In the genomic region with DNA sequence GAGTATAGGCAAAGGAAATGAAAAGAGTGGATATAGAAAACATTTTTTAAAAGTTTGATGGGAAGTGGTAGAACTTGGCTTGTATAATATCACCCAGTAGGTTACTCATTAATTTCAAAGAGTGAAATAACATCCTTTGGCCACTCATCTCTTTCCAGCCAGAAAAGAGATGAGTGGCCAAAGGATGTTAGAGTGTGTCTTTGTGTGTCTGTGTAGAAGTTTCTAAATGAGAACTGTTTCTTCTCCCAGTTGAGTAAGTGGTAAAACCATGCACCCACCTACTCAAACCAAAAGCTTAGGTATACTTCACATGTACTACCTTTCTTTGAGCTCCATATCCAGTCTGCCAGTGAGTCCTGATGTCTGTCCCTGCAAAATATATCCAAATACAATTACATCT, we compare ENCODE assay signal across 18 cellular contexts.
DNase-seq lines count a peak whose midpoint lies in the region; ATAC-seq lines count a peak whose summit lies in the region.
"Had no signal": no experiment of that assay in that cellular context is flagged by ENCODE, and none has a peak within 500 bp of the region (broad histone marks: within the 10 kb centered on the region; RNA-seq: fewer than 3 reads in every experiment).

No MANE protein-coding gene starts in this region.

- no peak for DNase-seq in medulla oblongata (ENCODE audit: extremely low spot score)
- no peak for DNase-seq in stimulated activated naive CD4-positive, alpha-beta T cell (lab: John Stamatoyannopoulos, UW)
- DNase-seq in NCI-H2029 (lab: John Stamatoyannopoulos, UW) = no peak
- no peak for DNase-seq in stimulated activated CD4-positive, alpha-beta T cell treated with anti-CD3 and anti-CD28 coated beads, Interleukin-4, amount 100 ng/mL, for 24 hours
- DNase-seq: activated CD8-positive, alpha-beta T cell treated with anti-CD3 and anti-CD28 coated beads for 36 hours; body of pancreas; DMS79; dorsolateral prefrontal cortex; mammary epithelial cell; NCI-H1930; NCI-H748 treated with DMSO at 0.1 percent for 48 hours; right lobe of liver; Right ventricle myocardium superior; T-helper 9 cell had no signal

- ATAC-seq in GM18873 (IDR thresholded peaks at IDR 0.05; ENCODE audit: low FRiP score, unreplicated experiment) (peak; percentile 75), GM21390 (IDR thresholded peaks at IDR 0.05; ENCODE audit: unreplicated experiment) (peak; percentile 71), HG02884 (IDR thresholded peaks at IDR 0.05; ENCODE audit: unreplicated experiment) (peak; percentile 81), HG03469 (IDR thresholded peaks at IDR 0.05; ENCODE audit: unreplicated experiment) (peak; percentile 63)
- ATAC-seq: activated CD8-positive, alpha-beta T cell treated with anti-CD3 and anti-CD28 coated beads for 36 hours; body of pancreas; right lobe of liver had no signal
